ENCODE assay signal across 23 cellular contexts in genomic region chr5:97422678-97423077, GRCh38.
DNase-seq lines count a peak whose midpoint lies in the region; ATAC-seq and TF ChIP-seq lines count a peak whose summit lies in the region.
"Had no signal": no experiment of that assay in that cellular context is flagged by ENCODE, and none has a peak within 500 bp of the region (broad histone marks: within the 10 kb centered on the region; RNA-seq: fewer than 3 reads in every experiment).

No MANE protein-coding gene starts in this region.

- CTCF ChIA-PET in IMR-90 (lab: Yijun Ruan, JAX), result no interaction called here
- CTCF ChIA-PET in mammary epithelial cell (lab: Charles Lee; ENCODE audit: low non-redundant PET), result no interaction called here

- no peak for TF ChIP-seq CTCF in IMR-90 (conservative IDR thresholded peaks at IDR 0.05; ENCODE audit: low read depth, low read length)
- TF ChIP-seq CTCF in epithelial cell of esophagus (IDR thresholded peaks at IDR 0.05; ENCODE audit: insufficient read depth, low read depth, low read length, missing control alignments), result no peak
- no peak for TF ChIP-seq CTCF in foreskin keratinocyte (conservative IDR thresholded peaks at IDR 0.05)
- no peak for TF ChIP-seq CTCF in mammary epithelial cell (conservative IDR thresholded peaks at IDR 0.05 in 1 of 2, IDR thresholded peaks at IDR 0.05 in 1 of 2; ENCODE audit: extremely low read depth in 1 of 2, insufficient read depth in 1 of 2, low read depth in 1 of 2, low read length in 2 of 2)

- H3K4me2 ChIP-seq in IMR-90 (ENCODE audit: low read depth, low read length), result no peak overlapping the region
- H3K4me2 ChIP-seq in mammary epithelial cell (ENCODE audit: insufficient read depth, low read depth, low read length), result no peak overlapping the region
- H3K4me2 ChIP-seq: BLaER1, PC-9 had no signal

- no peaks in the 10 kb centered on the region for H3K79me1 ChIP-seq in IMR-90 (ENCODE audit: low read depth in 1 of 2, low read length in 2 of 2)

- no peak overlapping the region for H4K91ac ChIP-seq in IMR-90 (ENCODE audit: insufficient read depth, low read depth, low read length)

- dilution Hi-C loops in IMR-90 (cut with HindIII; ENCODE audit: low sequenced_read_pairs, unreplicated experiment) (no loop called here), mammary epithelial cell (cut with HindIII; ENCODE audit: low sequenced_read_pairs) (no loop called here)

- no peak overlapping the region for H4K5ac ChIP-seq in IMR-90 (ENCODE audit: low read depth, low read length)

- no peak overlapping the region for H2BK120ac ChIP-seq in IMR-90 (ENCODE audit: low read depth, low read length)

- H2AK5ac ChIP-seq in IMR-90 (ENCODE audit: low read depth, low read length), result no peak overlapping the region

- no peak overlapping the region for H3K18ac ChIP-seq in IMR-90 (ENCODE audit: low read depth, low read length)

- no peaks in the 10 kb centered on the region for H3K79me2 ChIP-seq in mammary epithelial cell (ENCODE audit: insufficient read depth, low read length)

- no peak overlapping the region for H3K9ac ChIP-seq in IMR-90 (ENCODE audit: low read depth, low read length)
- no peak overlapping the region for H3K9ac ChIP-seq in mammary epithelial cell (ENCODE audit: insufficient read depth, low read length)
- H3K9ac ChIP-seq: BLaER1 had no signal

- H2AFZ ChIP-seq in IMR-90 (replicated peaks; ENCODE audit: low read length, poor library complexity) (no peak overlapping the region), mammary epithelial cell (ENCODE audit: low read depth, low read length) (no peak overlapping the region)
- H2AFZ ChIP-seq: PC-9 had no signal

- H2BK15ac ChIP-seq in IMR-90 (ENCODE audit: low read depth, low read length), result no peak overlapping the region

- POLR2A ChIA-PET in IMR-90 (lab: Charles Lee; ENCODE audit: unreplicated experiment), result no interaction called here

- TF ChIP-seq RAD21 in IMR-90 (IDR thresholded peaks at IDR 0.05; ENCODE audit: low read length), result no peak

- H3K27ac ChIP-seq in IMR-90 (ENCODE audit: insufficient read depth, low read length) (no peak overlapping the region), foreskin keratinocyte (no peak overlapping the region), mammary epithelial cell (ENCODE audit: insufficient read depth, low read depth, low read length) (no peak overlapping the region)
- H3K27ac ChIP-seq: BLaER1, PC-9 had no signal

- BruUV-seq in IMR-90 (replicated peaks; lab: Mats Ljungman, UMichigan) (no TSS peak), mammary epithelial cell (replicated peaks; lab: Mats Ljungman, UMichigan) (no TSS peak)

- no peak overlapping the region for H2BK5ac ChIP-seq in IMR-90 (ENCODE audit: low read depth, low read length, poor library complexity, severe bottlenecking)

- no peak overlapping the region for H2BK20ac ChIP-seq in IMR-90 (ENCODE audit: low read depth, low read length)

- H3K4me1 ChIP-seq in IMR-90 (ENCODE audit: control insufficient read depth, insufficient read depth, low read length) (no peaks in the 10 kb centered on the region), foreskin keratinocyte (no peaks in the 10 kb centered on the region), mammary epithelial cell (ENCODE audit: insufficient read depth, low read length) (no peaks in the 10 kb centered on the region)
- H3K4me1 ChIP-seq: BLaER1 had no signal

- no peak overlapping the region for H3K14ac ChIP-seq in IMR-90 (replicated peaks; ENCODE audit: low read depth, low read length)

- H4K20me1 ChIP-seq in IMR-90 (ENCODE audit: insufficient read depth, low read length) (no peaks in the 10 kb centered on the region), mammary epithelial cell (ENCODE audit: insufficient read depth, low read length) (no peaks in the 10 kb centered on the region)
- H4K20me1 ChIP-seq: BLaER1 had no signal

- H3K9me3 ChIP-seq in IMR-90 (ENCODE audit: control insufficient read depth, insufficient read depth, low read length) (no peaks in the 10 kb centered on the region), mammary epithelial cell (replicated peaks; ENCODE audit: insufficient read depth, low read length) (no peaks in the 10 kb centered on the region)
- H3K9me3 ChIP-seq: BLaER1, MG63 had no signal

- intact Hi-C loops in IMR-90 (cut with micrococcal nuclease), result no loop called here
- intact Hi-C loops in mammary epithelial cell (cut with micrococcal nuclease), result no loop called here

- ATAC-seq in IMR-90 (ENCODE audit: low read depth) (no peak), foreskin keratinocyte (peak; percentile 29), HG02840 (IDR thresholded peaks at IDR 0.05; ENCODE audit: low FRiP score, unreplicated experiment) (no peak)
- ATAC-seq: K562, T-cell had no signal

- in situ Hi-C loops in IMR-90 (cut with MboI; ENCODE audit: low sequenced_read_pairs) (no loop called here), mammary epithelial cell (cut with MboI; ENCODE audit: low sequenced_read_pairs in 2 of 2) (no loop called here)

- H3K27me3 ChIP-seq in IMR-90 (ENCODE audit: control insufficient read depth, insufficient read depth, low read length) (peaks cover 2% of the 10 kb centered on the region; the same call in 1 of the 2 replicates), foreskin keratinocyte (no peaks in the 10 kb centered on the region), mammary epithelial cell (ENCODE audit: insufficient read depth, low read length) (no peaks in the 10 kb centered on the region)
- H3K27me3 ChIP-seq: BLaER1 had no signal

- peak; percentile 30 for DNase-seq in EL
- DNase-seq in IMR-90, result peak; percentile 42
- DNase-seq in epithelial cell of esophagus (ENCODE audit: low read depth), result peak; percentile 32
- DNase-seq in foreskin keratinocyte, result peak in 1 of 2 donors; percentile 7
- DNase-seq in glomerular visceral epithelial cell (ENCODE audit: extremely low spot score), result no peak
- no peak for DNase-seq in mammary epithelial cell
- DNase-seq in OCI-M2 (lab: John Stamatoyannopoulos, UW; ENCODE audit: unreplicated experiment), result no peak
- DNase-seq: CD4-positive, CD25-positive, alpha-beta regulatory T cell; H7; MG63; NCI-H1105 treated with DMSO at 0.1 percent for 48 hours; NCI-H146; NCI-H1930; NCI-H2107; NCI-H524; NCI-H774; PC-9; Right ventricle myocardium superior; RPMI8226; T-cell had no signal

- H3K4me3 ChIP-seq in IMR-90 (ENCODE audit: insufficient read depth, low read depth, low read length) (no peak overlapping the region), epithelial cell of esophagus (ENCODE audit: low read length) (no peak overlapping the region), mammary epithelial cell (replicated peaks in 1 of 3; ENCODE audit: insufficient read depth in 1 of 3, low read depth in 2 of 3, low read length in 3 of 3) (no peak overlapping the region)
- H3K4me3 ChIP-seq: BLaER1, K562, MG63, PC-9 had no signal

- no peak overlapping the region for H3K4ac ChIP-seq in IMR-90 (ENCODE audit: low read depth, low read length)

- WGBS in IMR-90 (ENCODE audit: extremely low coverage in 2 of 2, insufficient read length in 1 of 2), 2 experiments, result 68% methylated on average over 2 of the region's 3 CpGs; no CpG with 5 or more reads in 1 of the 2 experiments
- 53% methylated on average over 3 of the region's 3 CpGs for WGBS in mammary epithelial cell (ENCODE audit: low coverage, missing lambda C conversion rate)

- H4K8ac ChIP-seq in IMR-90 (ENCODE audit: low read depth in 2 of 2, low read length in 2 of 2), result no peak overlapping the region

- no peak overlapping the region for H2AK9ac ChIP-seq in IMR-90 (replicated peaks; ENCODE audit: low read depth, low read length, poor library complexity)

- H3K56ac ChIP-seq in IMR-90 (ENCODE audit: extremely low read depth, insufficient read depth, low read length), result no peak overlapping the region

- TF ChIP-seq POLR2A in IMR-90 (IDR thresholded peaks at IDR 0.05; ENCODE audit: low read depth, low read length), result no peak

- H3K9me1 ChIP-seq in IMR-90 (ENCODE audit: insufficient read depth, low read length), result no peaks in the 10 kb centered on the region

- H3K36me3 ChIP-seq in IMR-90 (ENCODE audit: control insufficient read depth, insufficient read depth, low read length) (no peaks in the 10 kb centered on the region), mammary epithelial cell (ENCODE audit: insufficient read depth, low read length) (no peaks in the 10 kb centered on the region)
- H3K36me3 ChIP-seq: BLaER1, MG63 had no signal

- no peak overlapping the region for H3K23ac ChIP-seq in IMR-90 (ENCODE audit: low read depth, low read length)

TF ChIP-seq in IMR-90, 13 proteins besides CTCF, POLR2A, EP300 and RAD21:
- TF ChIP-seq, protein P1, sequence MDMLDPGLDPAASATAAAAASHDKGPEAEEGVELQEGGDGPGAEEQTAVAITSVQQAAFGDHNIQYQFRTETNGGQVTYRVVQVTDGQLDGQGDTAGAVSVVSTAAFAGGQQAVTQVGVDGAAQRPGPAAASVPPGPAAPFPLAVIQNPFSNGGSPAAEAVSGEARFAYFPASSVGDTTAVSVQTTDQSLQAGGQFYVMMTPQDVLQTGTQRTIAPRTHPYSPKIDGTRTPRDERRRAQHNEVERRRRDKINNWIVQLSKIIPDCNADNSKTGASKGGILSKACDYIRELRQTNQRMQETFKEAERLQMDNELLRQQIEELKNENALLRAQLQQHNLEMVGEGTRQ (IDR thresholded peaks at IDR 0.05; ENCODE audit: low read depth, low read length), result no peak
- no peak for TF ChIP-seq CEBPB (IDR thresholded peaks at IDR 0.05; ENCODE audit: low read depth, low read length)
- no peak for TF ChIP-seq RFX5 (IDR thresholded peaks at IDR 0.05; ENCODE audit: low read depth, low read length)
- no peak for TF ChIP-seq CHD1 (IDR thresholded peaks at IDR 0.05; ENCODE audit: low read depth, low read length)
- TF ChIP-seq RCOR1 (IDR thresholded peaks at IDR 0.05; ENCODE audit: insufficient replicate concordance, low read length), result no peak
- TF ChIP-seq, protein P2, sequence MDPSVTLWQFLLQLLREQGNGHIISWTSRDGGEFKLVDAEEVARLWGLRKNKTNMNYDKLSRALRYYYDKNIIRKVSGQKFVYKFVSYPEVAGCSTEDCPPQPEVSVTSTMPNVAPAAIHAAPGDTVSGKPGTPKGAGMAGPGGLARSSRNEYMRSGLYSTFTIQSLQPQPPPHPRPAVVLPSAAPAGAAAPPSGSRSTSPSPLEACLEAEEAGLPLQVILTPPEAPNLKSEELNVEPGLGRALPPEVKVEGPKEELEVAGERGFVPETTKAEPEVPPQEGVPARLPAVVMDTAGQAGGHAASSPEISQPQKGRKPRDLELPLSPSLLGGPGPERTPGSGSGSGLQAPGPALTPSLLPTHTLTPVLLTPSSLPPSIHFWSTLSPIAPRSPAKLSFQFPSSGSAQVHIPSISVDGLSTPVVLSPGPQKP (IDR thresholded peaks at IDR 0.05; ENCODE audit: borderline replicate concordance, low read depth, low read length), result no peak
- no peak for TF ChIP-seq NFE2L2 (IDR thresholded peaks at IDR 0.05; ENCODE audit: low read depth, low read length)

Comparison
In these comparisons a context has a peak if more than half of its experiments do, and no peak if none do; other contexts are left out.
1. DNase-seq: peak in EL (single experiment), IMR-90 (single experiment) and epithelial cell of esophagus (single experiment); none in glomerular visceral epithelial cell (single experiment), mammary epithelial cell (single experiment) and OCI-M2 (single experiment).